ENCODE assay signal across 29 cellular contexts in genomic region chr5:37428044-37428443, GRCh38.
"Had no signal": no experiment of that assay in that cellular context is flagged by ENCODE, and none has a peak within 500 bp of the region (broad histone marks: within the 10 kb centered on the region; RNA-seq: fewer than 3 reads in every experiment).

No MANE protein-coding gene starts in this region.

- H3K27ac ChIP-seq: ascending aorta, breast epithelium, cardiac muscle cell, colonic mucosa, esophagus muscularis mucosa, foreskin keratinocyte, gastroesophageal sphincter, heart right ventricle had no signal

- H3K4me1 Mint-ChIP-seq: activated naive CD4-positive, alpha-beta T cell treated with anti-CD3 and anti-CD28 coated beads, Interleukin-2, amount 10 ng/mL, durations not matched to agents 7 days and 5 days; activated naive CD8-positive, alpha-beta T cell treated with anti-CD3 and anti-CD28 coated beads, Interleukin-2, amount 10 ng/mL, durations not matched to agents 7 days and 5 days; brain had no signal

- DNase-seq: activated CD4-positive, alpha-beta memory T cell treated with anti-CD3 and anti-CD28 coated beads, Interleukin-2, amount 10 ng/mL, durations not matched to agents 7 days and 5 days; activated CD4-positive, alpha-beta T cell treated with anti-CD3 and anti-CD28 coated beads for 1 hour; activated CD4-positive, alpha-beta T cell treated with anti-CD3 and anti-CD28 coated beads for 4 hours; activated CD4-positive, alpha-beta T cell treated with anti-CD3 and anti-CD28 coated beads, Interleukin-2, amount 10 ng/mL, durations not matched to agents 7 days and 5 days; activated CD4-positive, alpha-beta T cell treated with anti-CD3 and anti-CD28 coated beads, Interleukin-2, amount 50 U/mL, for 4 hours; activated CD4-positive, CD25-positive, alpha-beta regulatory T cell; activated CD8-positive, alpha-beta memory T cell treated with anti-CD3 and anti-CD28 coated beads, Interleukin-2, amount 50 U/mL, for 48 hours; activated gamma-delta T cell; activated naive CD4-positive, alpha-beta T cell; activated naive CD4-positive, alpha-beta T cell treated with anti-CD3 and anti-CD28 coated beads, Interleukin-2, amount 10 ng/mL, durations not matched to agents 7 days and 5 days; activated naive CD8-positive, alpha-beta T cell treated with anti-CD3 and anti-CD28 coated beads, Interleukin-2, amount 10 ng/mL, durations not matched to agents 7 days and 5 days; activated T-cell treated with anti-CD3 and anti-CD28 coated beads for 4 hours; activated T-cell treated with anti-CD3 and anti-CD28 coated beads, Interleukin-2, amount 50 U/mL, for 24 hours; activated T-cell treated with anti-CD3 and anti-CD28 coated beads, Interleukin-2, amount 50 U/mL, for 72 hours; central memory CD4-positive, alpha-beta T cell; cerebellar nuclear complex; colonic mucosa; effector memory CD8-positive, alpha-beta T cell; erythroblast; foreskin keratinocyte; heart right ventricle; T-helper 2 cell had no signal

- H3K27me3 ChIP-seq: ascending aorta, breast epithelium, cardiac muscle cell, colonic mucosa, esophagus muscularis mucosa, foreskin keratinocyte, gastroesophageal sphincter, heart right ventricle had no signal

- H3K4me1 ChIP-seq: ascending aorta, breast epithelium, colonic mucosa, esophagus muscularis mucosa, foreskin keratinocyte, gastroesophageal sphincter had no signal

- H3K36me3 ChIP-seq: breast epithelium, cardiac muscle cell, colonic mucosa had no signal

- H3K4me3 ChIP-seq: ascending aorta, breast epithelium, cardiac muscle cell, colonic mucosa, esophagus muscularis mucosa, gastroesophageal sphincter, heart right ventricle had no signal

- H3K27ac Mint-ChIP-seq: activated CD4-positive, alpha-beta memory T cell treated with anti-CD3 and anti-CD28 coated beads, Interleukin-2, amount 10 ng/mL, durations not matched to agents 7 days and 5 days; activated CD4-positive, alpha-beta T cell treated with anti-CD3 and anti-CD28 coated beads, Interleukin-2, amount 10 ng/mL, durations not matched to agents 7 days and 5 days; activated naive CD4-positive, alpha-beta T cell treated with anti-CD3 and anti-CD28 coated beads, Interleukin-2, amount 10 ng/mL, durations not matched to agents 7 days and 5 days; activated naive CD4-positive, alpha-beta T cell treated with anti-CD3 and anti-CD28 coated beads, Interleukin-2, amount 50 U/mL, for 72 hours; activated naive CD8-positive, alpha-beta T cell treated with anti-CD3 and anti-CD28 coated beads, Interleukin-2, amount 10 ng/mL, durations not matched to agents 7 days and 5 days; activated T-cell treated with anti-CD3 and anti-CD28 coated beads, Interleukin-2, amount 50 U/mL, for 24 hours; activated T-cell treated with anti-CD3 and anti-CD28 coated beads, Interleukin-2, amount 50 U/mL, for 72 hours; brain; effector memory CD8-positive, alpha-beta T cell had no signal

- H3K9me3 Mint-ChIP-seq: activated CD4-positive, alpha-beta memory T cell treated with anti-CD3 and anti-CD28 coated beads, Interleukin-2, amount 10 ng/mL, durations not matched to agents 7 days and 5 days; activated CD4-positive, alpha-beta T cell treated with anti-CD3 and anti-CD28 coated beads, Interleukin-2, amount 10 ng/mL, durations not matched to agents 7 days and 5 days; activated naive CD4-positive, alpha-beta T cell treated with anti-CD3 and anti-CD28 coated beads, Interleukin-2, amount 10 ng/mL, durations not matched to agents 7 days and 5 days; activated naive CD4-positive, alpha-beta T cell treated with anti-CD3 and anti-CD28 coated beads, Interleukin-2, amount 50 U/mL, for 72 hours; activated naive CD8-positive, alpha-beta T cell treated with anti-CD3 and anti-CD28 coated beads, Interleukin-2, amount 10 ng/mL, durations not matched to agents 7 days and 5 days; activated T-cell treated with anti-CD3 and anti-CD28 coated beads, Interleukin-2, amount 50 U/mL, for 24 hours; activated T-cell treated with anti-CD3 and anti-CD28 coated beads, Interleukin-2, amount 50 U/mL, for 72 hours; brain; effector memory CD8-positive, alpha-beta T cell had no signal

- H3K27me3 Mint-ChIP-seq: activated CD4-positive, alpha-beta memory T cell treated with anti-CD3 and anti-CD28 coated beads, Interleukin-2, amount 10 ng/mL, durations not matched to agents 7 days and 5 days; activated CD4-positive, alpha-beta T cell treated with anti-CD3 and anti-CD28 coated beads, Interleukin-2, amount 10 ng/mL, durations not matched to agents 7 days and 5 days; activated naive CD4-positive, alpha-beta T cell treated with anti-CD3 and anti-CD28 coated beads, Interleukin-2, amount 10 ng/mL, durations not matched to agents 7 days and 5 days; activated naive CD8-positive, alpha-beta T cell treated with anti-CD3 and anti-CD28 coated beads, Interleukin-2, amount 10 ng/mL, durations not matched to agents 7 days and 5 days; activated T-cell treated with anti-CD3 and anti-CD28 coated beads, Interleukin-2, amount 50 U/mL, for 24 hours; brain; effector memory CD8-positive, alpha-beta T cell had no signal

- H3K9me3 ChIP-seq: ascending aorta, breast epithelium, colonic mucosa, esophagus muscularis mucosa, gastroesophageal sphincter, heart right ventricle had no signal

- ATAC-seq: activated naive CD4-positive, alpha-beta T cell treated with anti-CD3 and anti-CD28 coated beads, Interleukin-2, amount 50 U/mL, for 72 hours; activated T-cell treated with anti-CD3 and anti-CD28 coated beads, Interleukin-2, amount 50 U/mL, for 72 hours; effector memory CD8-positive, alpha-beta T cell; foreskin keratinocyte; gastroesophageal sphincter; heart right ventricle had no signal

- H3K4me3 Mint-ChIP-seq: activated CD4-positive, alpha-beta memory T cell treated with anti-CD3 and anti-CD28 coated beads, Interleukin-2, amount 10 ng/mL, durations not matched to agents 7 days and 5 days; activated CD4-positive, alpha-beta T cell treated with anti-CD3 and anti-CD28 coated beads, Interleukin-2, amount 10 ng/mL, durations not matched to agents 7 days and 5 days; activated naive CD4-positive, alpha-beta T cell treated with anti-CD3 and anti-CD28 coated beads, Interleukin-2, amount 10 ng/mL, durations not matched to agents 7 days and 5 days; activated naive CD8-positive, alpha-beta T cell treated with anti-CD3 and anti-CD28 coated beads, Interleukin-2, amount 10 ng/mL, durations not matched to agents 7 days and 5 days; activated T-cell treated with anti-CD3 and anti-CD28 coated beads, Interleukin-2, amount 50 U/mL, for 24 hours; activated T-cell treated with anti-CD3 and anti-CD28 coated beads, Interleukin-2, amount 50 U/mL, for 72 hours; brain; effector memory CD8-positive, alpha-beta T cell had no signal
